In genomic region chr9:96884443-96884842, GRCh38 we compare ENCODE assay signal across 9 cellular contexts. TPM values are rescaled to one million over a fixed set of nuclear protein-coding genes. Genes with fewer than 3 reads are reported as not detected.
A peak's percentile ranks its signal among the peaks of the same experiment; 100 is the strongest.
DNase-seq lines count a peak whose midpoint lies in the region; ATAC-seq lines count a peak whose summit lies in the region.
"Had no signal": no experiment of that assay in that cellular context is flagged by ENCODE, and none has a peak within 500 bp of the region (broad histone marks: within the 10 kb centered on the region; RNA-seq: fewer than 3 reads in every experiment).

No MANE protein-coding gene starts in this region.

- H3K79me2 ChIP-seq in GM23248 (ENCODE audit: insufficient read depth) = no peaks in the 10 kb centered on the region

- no peaks in the 10 kb centered on the region for H3K9me2 ChIP-seq in GM23248 (ENCODE audit: insufficient read depth)

- peaks cover 14% of the 10 kb centered on the region for H3K4me1 ChIP-seq in GM23248 (ENCODE audit: insufficient read depth)

- in situ Hi-C loops in GM23248 (cut with MboI) = no loop called here
- in situ Hi-C loops in KBM-7 (cut with MboI; ENCODE audit: low pct_unique_long_range_greater_than_20kb, low sequenced_read_pairs) = no loop called here

- H4K20me1 ChIP-seq in GM23248 (ENCODE audit: insufficient read depth) = no peaks in the 10 kb centered on the region

- no peak overlapping the region for H3K27ac ChIP-seq in GM23248
- H3K27ac ChIP-seq: heart left ventricle had no signal

- no peaks in the 10 kb centered on the region for H3F3A ChIP-seq in GM23248 (ENCODE audit: insufficient read depth)

- no peaks in the 10 kb centered on the region for H3K9me3 ChIP-seq in GM23248 (ENCODE audit: low read depth)

- H3K4me2 ChIP-seq in GM23248 (ENCODE audit: unreplicated experiment) = peak overlapping the region; percentile 6

- WGBS in GM23248 (ENCODE audit: low coverage in 1 of 2, low lambda C conversion rate in 2 of 2, missing lambda C conversion rate in 2 of 2), 2 experiments = 24 to 34% methylated on average over 2 of the region's 2 CpGs

- peaks cover 4% of the 10 kb centered on the region; the same call in 1 of the 2 replicates for H3K27me3 ChIP-seq in GM23248 (replicated peaks; ENCODE audit: insufficient read depth)
- H3K27me3 ChIP-seq: heart left ventricle had no signal

- DNase-seq in GM23248 (peak; percentile 73), RPMI7951 (ENCODE audit: low read depth) (peak; percentile 74), fibroblast of the conjunctiva (ENCODE audit: low read depth) (peak; percentile 5), skeletal muscle cell (ENCODE audit: low read depth) (peak; percentile 34), KBM-7 (no peak)
- no peak for DNase-seq in stimulated activated CD4-positive, alpha-beta T cell treated with anti-CD3 and anti-CD28 coated beads, Interleukin-4, amount 100 ng/mL, for 4 hours
- DNase-seq: activated CD4-positive, alpha-beta T cell treated with anti-CD3 and anti-CD28 coated beads for 1 hour; heart left ventricle had no signal

- ATAC-seq in HG03196 (IDR thresholded peaks at IDR 0.05; ENCODE audit: unreplicated experiment) = no peak

- no peak overlapping the region for H3K9ac ChIP-seq in GM23248

- H3K36me3 ChIP-seq in GM23248 (ENCODE audit: low read depth) = no peaks in the 10 kb centered on the region
- H3K36me3 ChIP-seq: heart left ventricle had no signal

- H3K4me3 ChIP-seq in GM23248 (no peak overlapping the region), skeletal muscle cell (ENCODE audit: low read depth, low read length) (no peak overlapping the region)
- H3K4me3 ChIP-seq: heart left ventricle had no signal

- H2AFZ ChIP-seq in GM23248 = no peak overlapping the region

RNA-seq across cellular contexts. Expression of gene ZNF782, which starts 30.1 kb away (rescaled TPM):
- total RNA-seq in GM23248 (2014; rRNA removed; shearing (Covaris generic)) = 2.9 and 4.8 TPM in 2 replicates
- 0.85 TPM in 2 replicates for polyA plus RNA-seq in GM23248 (2016; fragmentation: Nextera tagmentation; extraction: Ambion mirVana)
- total RNA-seq in RPMI7951 (2014; rRNA removed; shearing (Covaris generic)) = 2.1 and 4.4 TPM in 2 replicates

RNA-seq across cellular contexts. Expression of gene NUTM2G, which starts 44.2 kb away (rescaled TPM):
- not detected in 2 replicates for total RNA-seq in GM23248 (2014; rRNA removed; shearing (Covaris generic))
- polyA plus RNA-seq in GM23248 (2016; fragmentation: Nextera tagmentation; extraction: Ambion mirVana) = 0.06 TPM in 1 of 2 replicates, not detected in the other
- total RNA-seq in RPMI7951 (2014; rRNA removed; shearing (Covaris generic)) = not detected in 2 replicates
- total RNA-seq: heart left ventricle had no signal
- polyA plus RNA-seq: heart left ventricle had no signal

Comparison
In these comparisons a context has a peak if more than half of its experiments do, and no peak if none do; other contexts are left out.
1. DNase-seq: peak in GM23248 (single experiment), RPMI7951 (single experiment), fibroblast of the conjunctiva (single experiment) and skeletal muscle cell (single experiment); none in KBM-7 (single experiment) and stimulated activated CD4-positive, alpha-beta T cell treated with anti-CD3 and anti-CD28 coated beads, Interleukin-4, amount 100 ng/mL, for 4 hours (0 of 2).